11 cellular contexts compared by ENCODE assay signal in the genomic region with DNA sequence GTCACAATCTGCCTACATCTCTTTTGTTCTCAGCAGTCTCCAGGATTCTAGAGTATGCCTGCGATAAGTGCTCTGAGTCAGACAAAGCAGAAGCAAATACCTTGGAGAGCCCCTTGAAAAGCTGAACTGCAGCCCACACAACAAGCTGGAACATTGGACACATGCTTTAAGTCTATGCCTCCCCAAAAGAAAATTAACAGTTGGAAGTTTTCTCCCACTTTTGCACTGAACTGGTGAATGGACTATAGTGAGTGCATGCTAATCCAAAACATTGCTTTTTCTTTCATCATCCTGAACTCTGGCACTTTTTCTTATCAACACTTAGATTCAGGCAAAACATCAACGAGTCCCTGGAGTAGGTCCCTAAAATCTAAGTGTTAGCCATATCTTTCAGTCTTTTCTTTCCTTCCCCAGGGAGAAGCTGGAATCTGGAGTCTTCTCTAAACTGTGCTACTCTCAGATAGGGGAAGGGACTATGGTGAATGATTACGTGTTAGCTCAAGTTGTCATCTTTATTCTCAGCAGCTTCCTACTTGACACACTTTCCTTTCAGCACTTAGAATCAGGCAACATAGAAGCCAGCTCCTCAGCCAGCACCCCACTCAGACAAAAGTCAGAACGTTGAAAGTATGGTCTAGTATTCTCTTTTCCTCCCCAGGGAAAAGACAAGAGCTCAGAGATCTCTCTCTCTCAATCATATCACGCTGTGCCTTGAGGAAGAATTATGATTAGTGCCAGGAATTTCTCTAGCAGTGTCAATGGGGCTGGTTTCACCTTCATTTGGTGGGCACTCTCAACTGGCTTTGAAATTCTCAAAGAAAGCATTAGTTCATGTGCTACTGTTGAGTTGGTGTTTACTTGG.
A peak's percentile ranks its signal among the peaks of the same experiment; 100 is the strongest.
DNase-seq lines count a peak whose midpoint lies in the region; ATAC-seq and TF ChIP-seq lines count a peak whose summit lies in the region.
"Had no signal": no experiment of that assay in that cellular context is flagged by ENCODE, and none has a peak within 500 bp of the region (broad histone marks: within the 10 kb centered on the region; RNA-seq: fewer than 3 reads in every experiment).

No MANE protein-coding gene starts in this region.

- ATAC-seq in lower lobe of right lung (peak; percentile 39 to 78), HG02571 (IDR thresholded peaks at IDR 0.05; ENCODE audit: unreplicated experiment) (no peak), esophagus mucosa (no peak), HG03097 (IDR thresholded peaks at IDR 0.05; ENCODE audit: low FRiP score, unreplicated experiment) (no peak)

- H3K4me1 ChIP-seq in lower lobe of right lung, result no peaks in the 10 kb centered on the region
- H3K4me1 ChIP-seq: uterus had no signal

- no peaks in the 10 kb centered on the region for H3K9me3 ChIP-seq in lower lobe of right lung
- H3K9me3 ChIP-seq: uterus had no signal

- H3K36me3 ChIP-seq in lower lobe of right lung, result no peaks in the 10 kb centered on the region
- H3K36me3 ChIP-seq: uterus had no signal

- H3K27me3 ChIP-seq in lower lobe of right lung (ENCODE audit: low read depth), result no peaks in the 10 kb centered on the region
- H3K27me3 ChIP-seq: uterus had no signal

- no peak for TF ChIP-seq CTCF in AG09319 (IDR thresholded peaks at IDR 0.05; ENCODE audit: low read depth, low read length)
- no peak for TF ChIP-seq CTCF in lower lobe of right lung (IDR thresholded peaks at IDR 0.05)

- DNase-seq in AG09319 (ENCODE audit: extremely low read depth, low read depth) (peak; percentile 4), NCI-H2107 (lab: John Stamatoyannopoulos, UW) (peak; percentile 22), brain pericyte (ENCODE audit: low read depth, low spot score) (peak; percentile 5), lower lobe of right lung (no peak), NCI-H774 (lab: John Stamatoyannopoulos, UW) (no peak)
- DNase-seq: activated B cell treated with CpG ODN at 0.5 μM for 24 hours, SHP77, uterus had no signal

- H3K4me3 ChIP-seq in lower lobe of right lung, result no peak overlapping the region
- H3K4me3 ChIP-seq: uterus had no signal

- intact Hi-C loops in lower lobe of right lung (cut with DNase I), result no loop called here

- no peak overlapping the region for H3K27ac ChIP-seq in lower lobe of right lung
- H3K27ac ChIP-seq: uterus had no signal

Comparison
In these comparisons a context has a peak if more than half of its experiments do, and no peak if none do; other contexts are left out.
1. DNase-seq: peak in AG09319 (single experiment), NCI-H2107 (single experiment) and brain pericyte (single experiment); none in lower lobe of right lung (single experiment) and NCI-H774 (single experiment).
2. ATAC-seq: peak in lower lobe of right lung (2 of 2); none in HG02571 (single experiment), esophagus mucosa (single experiment) and HG03097 (single experiment).